ENCODE assay signal across 8 cellular contexts in genomic region chr17:76252040-76252954, GRCh38. TPM values are rescaled to one million over a fixed set of nuclear protein-coding genes. Genes with fewer than 3 reads are reported as not detected.
DNase-seq lines count a peak whose midpoint lies in the region; ATAC-seq and TF ChIP-seq lines count a peak whose summit lies in the region.

No MANE protein-coding gene starts in this region.

- H3K9me3 Mint-ChIP-seq in Calu3 (ENCODE audit: low read depth, unreplicated experiment): no peaks in the 10 kb centered on the region

- peak overlapping the region; percentile 1 for H3K4me3 Mint-ChIP-seq in Calu3 (ENCODE audit: low read depth, unreplicated experiment)

- H3K27ac Mint-ChIP-seq in Calu3 (ENCODE audit: unreplicated experiment): peak overlapping the region; percentile 76

- DNase-seq in Calu3 (peak; percentile 75), UCSD-AML1 (lab: John Stamatoyannopoulos, UW; ENCODE audit: unreplicated experiment) (peak; percentile 59), fibroblast of lung (ENCODE audit: low read depth in 2 of 2) (peak; percentile 82 to 96), omental fat pad (ENCODE audit: low spot score) (peak; percentile 29), putamen (ENCODE audit: low spot score) (no peak), NK-92 (lab: John Stamatoyannopoulos, UW; ENCODE audit: unreplicated experiment) (no peak), GM10266 (ENCODE audit: extremely low spot score) (no peak)

- no peaks in the 10 kb centered on the region for H3K9me3 ChIP-seq in fibroblast of lung (ENCODE audit: control insufficient read depth, insufficient read depth, low read depth, low read length)

- H2AFZ ChIP-seq in fibroblast of lung (ENCODE audit: low read length): no peak overlapping the region

- peaks cover 29% of the 10 kb centered on the region for H3K4me1 Mint-ChIP-seq in Calu3 (ENCODE audit: low read depth, unreplicated experiment)

- ATAC-seq in HG03097 (IDR thresholded peaks at IDR 0.05; ENCODE audit: low FRiP score, unreplicated experiment) (peak; percentile 66), omental fat pad (ENCODE audit: low FRiP score) (peak; percentile 80)

- H3K4me1 ChIP-seq in fibroblast of lung (ENCODE audit: control insufficient read depth, extremely low read depth, insufficient read depth, low read length): peaks cover 8% of the 10 kb centered on the region

- H3K9ac ChIP-seq in fibroblast of lung (ENCODE audit: insufficient read depth, low read length): no peak overlapping the region

- H3K4me2 ChIP-seq in fibroblast of lung (ENCODE audit: extremely low read depth, insufficient read depth, low read length): peak overlapping the region; percentile 2

- no peaks in the 10 kb centered on the region for H3K27me3 Mint-ChIP-seq in Calu3 (ENCODE audit: unreplicated experiment)

- CTCF ChIA-PET in Calu3 (lab: Charles Lee): interaction anchor here (0.5 to 1.5 kb wide), 7 partner anchors 9 to 70 kb away, joined by 3 to 7 read pairs (median 5); no protein-coding TSS in a partner anchor

- H3K36me3 Mint-ChIP-seq in Calu3 (ENCODE audit: insufficient read depth, unreplicated experiment): no peaks in the 10 kb centered on the region

- no peaks in the 10 kb centered on the region for H3K36me3 ChIP-seq in fibroblast of lung (ENCODE audit: control insufficient read depth, insufficient read depth, low read length)

- no peaks in the 10 kb centered on the region for H4K20me1 ChIP-seq in fibroblast of lung (ENCODE audit: control insufficient read depth, extremely low read depth, insufficient read depth, low read length)

- H3K27ac ChIP-seq in fibroblast of lung (ENCODE audit: insufficient read depth, low read length): peak overlapping the region; percentile 64

- intact Hi-C loops in Calu3 (cut with micrococcal nuclease; ENCODE audit: unreplicated experiment): no loop called here

- H3K4me3 ChIP-seq in fibroblast of lung (replicated peaks in 1 of 4; ENCODE audit: control extremely low read depth in 1 of 4, insufficient read depth in 1 of 4, low read depth in 3 of 4, low read length in 4 of 4): no peak overlapping the region

- no peak for TF ChIP-seq CTCF in Calu3 (IDR thresholded peaks at IDR 0.05; ENCODE audit: unreplicated experiment)
- TF ChIP-seq CTCF in fibroblast of lung (conservative IDR thresholded peaks at IDR 0.05 in 1 of 2, IDR thresholded peaks at IDR 0.05 in 1 of 2; ENCODE audit: low read depth in 1 of 2, low read length in 2 of 2): no peak
- no peak for TF ChIP-seq CTCF in omental fat pad (IDR thresholded peaks at IDR 0.05)
- no peak for TF ChIP-seq CTCF in GM10266 (IDR thresholded peaks at IDR 0.05; ENCODE audit: control insufficient read depth, insufficient read depth, low read depth, missing control alignments)

- no peaks in the 10 kb centered on the region for H3K79me2 ChIP-seq in fibroblast of lung (ENCODE audit: control insufficient read depth, insufficient read depth, low read length)

- H3K27me3 ChIP-seq in fibroblast of lung (ENCODE audit: control insufficient read depth, insufficient read depth, low read length): no peaks in the 10 kb centered on the region

- no TSS peak for BruUV-seq in Calu3 (replicated peaks; lab: Mats Ljungman, UMichigan)

RNA-seq across cellular contexts. Expression of gene RNF157, which starts 12.0 kb away (rescaled TPM):
- total RNA-seq in Calu3 (2022) (15.3 and 17.6 TPM in 2 replicates), fibroblast of lung (0.51 and 3.1 TPM in 2 replicates), omental fat pad (10 to 100 TPM in 3 of 4 donors, 1 to 10 TPM in 1; 8.4 to 23.5 (median 17.4) TPM)
- polyA plus RNA-seq in fibroblast of lung: 2.0 and 7.7 TPM in 2 replicates
- 1.5 and 5.7 TPM in 2 replicates for polyA plus RNA-seq in fibroblast of lung (2012)
- 1.5 and 5.5 TPM in 2 replicates for polyA minus RNA-seq in fibroblast of lung (ENCODE audit: low replicate concordance)

RNA-seq across cellular contexts. Expression of gene UBALD2, which starts 12.9 kb away (rescaled TPM):
- 74.3 and 87.9 TPM in 2 replicates for total RNA-seq in Calu3 (2022)
- total RNA-seq in fibroblast of lung: 2.6 and 7.3 TPM in 2 replicates
- polyA plus RNA-seq in fibroblast of lung: 4.1 and 9.4 TPM in 2 replicates
- polyA plus RNA-seq in fibroblast of lung (2012): 15.3 and 26.4 TPM in 2 replicates
- polyA minus RNA-seq in fibroblast of lung (ENCODE audit: low replicate concordance): 14.1 and 21.4 TPM in 2 replicates
- total RNA-seq in omental fat pad: 10 to 100 TPM in 2 of 4 donors, 1 to 10 TPM in 2; 7.0 to 25.9 (median 13.7) TPM

RNA-seq across cellular contexts. Expression of gene QRICH2, which starts 55.8 kb away (rescaled TPM):
- 3.0 and 3.9 TPM in 2 replicates for total RNA-seq in Calu3 (2022)
- 4.3 and 4.6 TPM in 2 replicates for total RNA-seq in fibroblast of lung
- polyA plus RNA-seq in fibroblast of lung: 0.26 and 0.42 TPM in 2 replicates
- 0.20 and 0.54 TPM in 2 replicates for polyA plus RNA-seq in fibroblast of lung (2012)
- 4.0 and 4.2 TPM in 2 replicates for polyA minus RNA-seq in fibroblast of lung (ENCODE audit: low replicate concordance)
- 1 to 10 TPM; 1.2 to 1.8 (median 1.6) TPM for total RNA-seq in omental fat pad

Comparison
In these comparisons a context has a peak if more than half of its experiments do, and no peak if none do; other contexts are left out.
1. DNase-seq: peak in Calu3 (single experiment), UCSD-AML1 (single experiment), fibroblast of lung (2 of 2) and omental fat pad (single experiment); none in putamen (single experiment), NK-92 (single experiment) and GM10266 (single experiment).